ENCODE assay signal across 1 cellular context in the genomic region with DNA sequence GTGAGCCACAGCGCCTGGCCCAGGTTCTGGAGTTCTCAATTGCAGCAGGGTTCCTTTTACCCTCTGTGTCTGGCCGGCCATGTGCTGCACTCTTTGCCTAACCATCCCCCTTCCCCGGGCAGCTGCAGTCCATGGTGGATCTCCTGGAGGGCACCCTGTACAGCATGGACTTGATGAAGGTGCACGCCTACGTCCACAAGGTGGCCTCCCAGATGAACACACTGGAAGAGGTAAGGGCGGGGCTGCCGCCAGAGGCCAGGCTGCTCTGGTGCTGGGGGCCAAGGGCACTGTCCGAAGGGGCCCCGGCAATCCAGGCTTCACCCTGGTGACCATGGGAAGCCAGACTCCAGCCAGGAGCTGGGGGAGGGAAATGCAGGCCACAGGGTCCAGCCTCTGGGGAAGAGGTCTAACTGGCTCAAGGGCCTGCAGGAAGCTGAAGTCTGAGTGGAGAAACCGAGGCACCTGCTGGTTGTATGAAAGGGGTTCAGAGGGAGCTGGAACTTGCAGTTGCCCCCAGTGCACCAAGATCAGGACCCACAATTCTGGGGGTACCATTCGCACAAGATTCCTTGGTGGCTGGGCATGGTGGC.
TF ChIP-seq lines count a peak whose summit lies in the region.

No MANE protein-coding gene starts in this region.

TF ChIP-seq in HepG2, 621 proteins besides CTCF, POLR2A, EP300 and RAD21 (continued from another document and continues in another):
- TF ChIP-seq, protein P1, sequence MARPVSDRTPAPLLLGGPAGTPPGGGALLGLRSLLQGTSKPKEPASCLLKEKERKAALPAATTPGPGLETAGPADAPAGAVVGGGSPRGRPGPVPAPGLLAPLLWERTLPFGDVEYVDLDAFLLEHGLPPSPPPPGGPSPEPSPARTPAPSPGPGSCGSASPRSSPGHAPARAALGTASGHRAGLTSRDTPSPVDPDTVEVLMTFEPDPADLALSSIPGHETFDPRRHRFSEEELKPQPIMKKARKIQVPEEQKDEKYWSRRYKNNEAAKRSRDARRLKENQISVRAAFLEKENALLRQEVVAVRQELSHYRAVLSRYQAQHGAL (CRISPR knock-in tag; IDR thresholded peaks at IDR 0.05; ENCODE audit: not compliant biosample characterization), result no peak
- TF ChIP-seq ZNF563 (CRISPR knock-in tag; IDR thresholded peaks at IDR 0.05) (no peak), HNRNPH1 (optimal IDR thresholded peaks at IDR 0.05; ENCODE audit: low read depth, low read length) (no peak), HNRNPLL (IDR thresholded peaks at IDR 0.05; ENCODE audit: low read depth, low read length, poor library complexity, severe bottlenecking) (no peak), ZNF850 (CRISPR knock-in tag; conservative IDR thresholded peaks at IDR 0.05) (no peak), SATB2 (CRISPR knock-in tag; IDR thresholded peaks at IDR 0.05) (no peak), ONECUT2 (CRISPR knock-in tag; IDR thresholded peaks at IDR 0.05) (no peak), ZNF747 (CRISPR knock-in tag; IDR thresholded peaks at IDR 0.05; ENCODE audit: borderline replicate concordance) (no peak), FOXP1 (IDR thresholded peaks at IDR 0.05) (no peak), FOXP1 (CRISPR knock-in tag; IDR thresholded peaks at IDR 0.05) (no peak), AGO2 (optimal IDR thresholded peaks at IDR 0.05; ENCODE audit: low read depth, low read length) (no peak), TCF7 (IDR thresholded peaks at IDR 0.05; ENCODE audit: low read depth) (no peak), RARA (CRISPR knock-in tag; IDR thresholded peaks at IDR 0.05) (peak; percentile 42; the same call in 1 of the 2 replicates), SIX4 (CRISPR knock-in tag; IDR thresholded peaks at IDR 0.05) (no peak), TBP (CRISPR knock-in tag; IDR thresholded peaks at IDR 0.05) (no peak), ESRRA (CRISPR knock-in tag; IDR thresholded peaks at IDR 0.05; ENCODE audit: low read depth) (0 out of 2 replicates have a peak, but pooled peaks have one; percentile 64), ZNF367 (CRISPR knock-in tag; IDR thresholded peaks at IDR 0.05; ENCODE audit: borderline replicate concordance) (no peak), DR1 (CRISPR knock-in tag; IDR thresholded peaks at IDR 0.05) (no peak), ZNF546 (CRISPR knock-in tag; conservative IDR thresholded peaks at IDR 0.05) (no peak), ZNF44 (CRISPR knock-in tag; IDR thresholded peaks at IDR 0.05) (no peak), PAWR (CRISPR knock-in tag; IDR thresholded peaks at IDR 0.05; ENCODE audit: borderline replicate concordance) (no peak), ZNF530 (CRISPR knock-in tag; IDR thresholded peaks at IDR 0.05; ENCODE audit: low read depth) (no peak), YY1 (IDR thresholded peaks at IDR 0.05; ENCODE audit: insufficient read depth, insufficient replicate concordance, low read depth, low read length) (no peak), NFYB (CRISPR knock-in tag; IDR thresholded peaks at IDR 0.05) (no peak), ZNF879 (CRISPR knock-in tag; IDR thresholded peaks at IDR 0.05) (no peak), ZSCAN21 (CRISPR knock-in tag; IDR thresholded peaks at IDR 0.05; ENCODE audit: borderline replicate concordance) (peak; percentile 58; the same call in 1 of the 2 replicates), RFXANK (CRISPR knock-in tag; IDR thresholded peaks at IDR 0.05) (no peak), ZNF766 (CRISPR knock-in tag; IDR thresholded peaks at IDR 0.05; ENCODE audit: borderline replicate concordance) (0 out of 2 replicates have a peak, but pooled peaks have one; percentile 31), ZFP36L2 (CRISPR knock-in tag; IDR thresholded peaks at IDR 0.05) (no peak), GABPA (IDR thresholded peaks at IDR 0.05; ENCODE audit: low read depth, low read length) (no peak), GABPA (CRISPR knock-in tag; IDR thresholded peaks at IDR 0.05; ENCODE audit: low read depth) (no peak), KLF15 (CRISPR knock-in tag; IDR thresholded peaks at IDR 0.05; ENCODE audit: borderline replicate concordance) (no peak), ZBTB3 (CRISPR knock-in tag; IDR thresholded peaks at IDR 0.05; ENCODE audit: borderline replicate concordance, low read depth) (no peak)
- TF ChIP-seq, protein P2, sequence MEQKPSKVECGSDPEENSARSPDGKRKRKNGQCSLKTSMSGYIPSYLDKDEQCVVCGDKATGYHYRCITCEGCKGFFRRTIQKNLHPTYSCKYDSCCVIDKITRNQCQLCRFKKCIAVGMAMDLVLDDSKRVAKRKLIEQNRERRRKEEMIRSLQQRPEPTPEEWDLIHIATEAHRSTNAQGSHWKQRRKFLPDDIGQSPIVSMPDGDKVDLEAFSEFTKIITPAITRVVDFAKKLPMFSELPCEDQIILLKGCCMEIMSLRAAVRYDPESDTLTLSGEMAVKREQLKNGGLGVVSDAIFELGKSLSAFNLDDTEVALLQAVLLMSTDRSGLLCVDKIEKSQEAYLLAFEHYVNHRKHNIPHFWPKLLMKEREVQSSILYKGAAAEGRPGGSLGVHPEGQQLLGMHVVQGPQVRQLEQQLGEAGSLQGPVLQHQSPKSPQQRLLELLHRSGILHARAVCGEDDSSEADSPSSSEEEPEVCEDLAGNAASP (CRISPR knock-in tag; IDR thresholded peaks at IDR 0.05; ENCODE audit: borderline replicate concordance), result peak; percentile 62
- TF ChIP-seq, protein P3, sequence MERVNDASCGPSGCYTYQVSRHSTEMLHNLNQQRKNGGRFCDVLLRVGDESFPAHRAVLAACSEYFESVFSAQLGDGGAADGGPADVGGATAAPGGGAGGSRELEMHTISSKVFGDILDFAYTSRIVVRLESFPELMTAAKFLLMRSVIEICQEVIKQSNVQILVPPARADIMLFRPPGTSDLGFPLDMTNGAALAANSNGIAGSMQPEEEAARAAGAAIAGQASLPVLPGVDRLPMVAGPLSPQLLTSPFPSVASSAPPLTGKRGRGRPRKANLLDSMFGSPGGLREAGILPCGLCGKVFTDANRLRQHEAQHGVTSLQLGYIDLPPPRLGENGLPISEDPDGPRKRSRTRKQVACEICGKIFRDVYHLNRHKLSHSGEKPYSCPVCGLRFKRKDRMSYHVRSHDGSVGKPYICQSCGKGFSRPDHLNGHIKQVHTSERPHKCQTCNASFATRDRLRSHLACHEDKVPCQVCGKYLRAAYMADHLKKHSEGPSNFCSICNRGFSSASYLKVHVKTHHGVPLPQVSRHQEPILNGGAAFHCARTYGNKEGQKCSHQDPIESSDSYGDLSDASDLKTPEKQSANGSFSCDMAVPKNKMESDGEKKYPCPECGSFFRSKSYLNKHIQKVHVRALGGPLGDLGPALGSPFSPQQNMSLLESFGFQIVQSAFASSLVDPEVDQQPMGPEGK (CRISPR knock-in tag; IDR thresholded peaks at IDR 0.05), result peak; percentile 94
- TF ChIP-seq, protein P4, sequence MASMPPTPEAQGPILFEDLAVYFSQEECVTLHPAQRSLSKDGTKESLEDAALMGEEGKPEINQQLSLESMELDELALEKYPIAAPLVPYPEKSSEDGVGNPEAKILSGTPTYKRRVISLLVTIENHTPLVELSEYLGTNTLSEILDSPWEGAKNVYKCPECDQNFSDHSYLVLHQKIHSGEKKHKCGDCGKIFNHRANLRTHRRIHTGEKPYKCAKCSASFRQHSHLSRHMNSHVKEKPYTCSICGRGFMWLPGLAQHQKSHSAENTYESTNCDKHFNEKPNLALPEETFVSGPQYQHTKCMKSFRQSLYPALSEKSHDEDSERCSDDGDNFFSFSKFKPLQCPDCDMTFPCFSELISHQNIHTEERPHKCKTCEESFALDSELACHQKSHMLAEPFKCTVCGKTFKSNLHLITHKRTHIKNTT (CRISPR knock-in tag; IDR thresholded peaks at IDR 0.05), result no peak
- TF ChIP-seq, protein P5, sequence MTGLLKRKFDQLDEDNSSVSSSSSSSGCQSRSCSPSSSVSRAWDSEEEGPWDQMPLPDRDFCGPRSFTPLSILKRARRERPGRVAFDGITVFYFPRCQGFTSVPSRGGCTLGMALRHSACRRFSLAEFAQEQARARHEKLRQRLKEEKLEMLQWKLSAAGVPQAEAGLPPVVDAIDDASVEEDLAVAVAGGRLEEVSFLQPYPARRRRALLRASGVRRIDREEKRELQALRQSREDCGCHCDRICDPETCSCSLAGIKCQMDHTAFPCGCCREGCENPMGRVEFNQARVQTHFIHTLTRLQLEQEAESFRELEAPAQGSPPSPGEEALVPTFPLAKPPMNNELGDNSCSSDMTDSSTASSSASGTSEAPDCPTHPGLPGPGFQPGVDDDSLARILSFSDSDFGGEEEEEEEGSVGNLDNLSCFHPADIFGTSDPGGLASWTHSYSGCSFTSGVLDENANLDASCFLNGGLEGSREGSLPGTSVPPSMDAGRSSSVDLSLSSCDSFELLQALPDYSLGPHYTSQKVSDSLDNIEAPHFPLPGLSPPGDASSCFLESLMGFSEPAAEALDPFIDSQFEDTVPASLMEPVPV (CRISPR knock-in tag; IDR thresholded peaks at IDR 0.05), result no peak
- TF ChIP-seq, protein P6, sequence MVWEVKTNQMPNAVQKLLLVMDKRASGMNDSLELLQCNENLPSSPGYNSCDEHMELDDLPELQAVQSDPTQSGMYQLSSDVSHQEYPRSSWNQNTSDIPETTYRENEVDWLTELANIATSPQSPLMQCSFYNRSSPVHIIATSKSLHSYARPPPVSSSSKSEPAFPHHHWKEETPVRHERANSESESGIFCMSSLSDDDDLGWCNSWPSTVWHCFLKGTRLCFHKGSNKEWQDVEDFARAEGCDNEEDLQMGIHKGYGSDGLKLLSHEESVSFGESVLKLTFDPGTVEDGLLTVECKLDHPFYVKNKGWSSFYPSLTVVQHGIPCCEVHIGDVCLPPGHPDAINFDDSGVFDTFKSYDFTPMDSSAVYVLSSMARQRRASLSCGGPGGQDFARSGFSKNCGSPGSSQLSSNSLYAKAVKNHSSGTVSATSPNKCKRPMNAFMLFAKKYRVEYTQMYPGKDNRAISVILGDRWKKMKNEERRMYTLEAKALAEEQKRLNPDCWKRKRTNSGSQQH (CRISPR knock-in tag; IDR thresholded peaks at IDR 0.05; ENCODE audit: low read depth), result no peak
- TF ChIP-seq, protein P7, sequence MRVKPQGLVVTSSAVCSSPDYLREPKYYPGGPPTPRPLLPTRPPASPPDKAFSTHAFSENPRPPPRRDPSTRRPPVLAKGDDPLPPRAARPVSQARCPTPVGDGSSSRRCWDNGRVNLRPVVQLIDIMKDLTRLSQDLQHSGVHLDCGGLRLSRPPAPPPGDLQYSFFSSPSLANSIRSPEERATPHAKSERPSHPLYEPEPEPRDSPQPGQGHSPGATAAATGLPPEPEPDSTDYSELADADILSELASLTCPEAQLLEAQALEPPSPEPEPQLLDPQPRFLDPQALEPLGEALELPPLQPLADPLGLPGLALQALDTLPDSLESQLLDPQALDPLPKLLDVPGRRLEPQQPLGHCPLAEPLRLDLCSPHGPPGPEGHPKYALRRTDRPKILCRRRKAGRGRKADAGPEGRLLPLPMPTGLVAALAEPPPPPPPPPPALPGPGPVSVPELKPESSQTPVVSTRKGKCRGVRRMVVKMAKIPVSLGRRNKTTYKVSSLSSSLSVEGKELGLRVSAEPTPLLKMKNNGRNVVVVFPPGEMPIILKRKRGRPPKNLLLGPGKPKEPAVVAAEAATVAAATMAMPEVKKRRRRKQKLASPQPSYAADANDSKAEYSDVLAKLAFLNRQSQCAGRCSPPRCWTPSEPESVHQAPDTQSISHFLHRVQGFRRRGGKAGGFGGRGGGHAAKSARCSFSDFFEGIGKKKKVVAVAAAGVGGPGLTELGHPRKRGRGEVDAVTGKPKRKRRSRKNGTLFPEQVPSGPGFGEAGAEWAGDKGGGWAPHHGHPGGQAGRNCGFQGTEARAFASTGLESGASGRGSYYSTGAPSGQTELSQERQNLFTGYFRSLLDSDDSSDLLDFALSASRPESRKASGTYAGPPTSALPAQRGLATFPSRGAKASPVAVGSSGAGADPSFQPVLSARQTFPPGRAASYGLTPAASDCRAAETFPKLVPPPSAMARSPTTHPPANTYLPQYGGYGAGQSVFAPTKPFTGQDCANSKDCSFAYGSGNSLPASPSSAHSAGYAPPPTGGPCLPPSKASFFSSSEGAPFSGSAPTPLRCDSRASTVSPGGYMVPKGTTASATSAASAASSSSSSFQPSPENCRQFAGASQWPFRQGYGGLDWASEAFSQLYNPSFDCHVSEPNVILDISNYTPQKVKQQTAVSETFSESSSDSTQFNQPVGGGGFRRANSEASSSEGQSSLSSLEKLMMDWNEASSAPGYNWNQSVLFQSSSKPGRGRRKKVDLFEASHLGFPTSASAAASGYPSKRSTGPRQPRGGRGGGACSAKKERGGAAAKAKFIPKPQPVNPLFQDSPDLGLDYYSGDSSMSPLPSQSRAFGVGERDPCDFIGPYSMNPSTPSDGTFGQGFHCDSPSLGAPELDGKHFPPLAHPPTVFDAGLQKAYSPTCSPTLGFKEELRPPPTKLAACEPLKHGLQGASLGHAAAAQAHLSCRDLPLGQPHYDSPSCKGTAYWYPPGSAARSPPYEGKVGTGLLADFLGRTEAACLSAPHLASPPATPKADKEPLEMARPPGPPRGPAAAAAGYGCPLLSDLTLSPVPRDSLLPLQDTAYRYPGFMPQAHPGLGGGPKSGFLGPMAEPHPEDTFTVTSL (CRISPR knock-in tag; IDR thresholded peaks at IDR 0.05; ENCODE audit: borderline replicate concordance), result no peak
- TF ChIP-seq, protein P8, sequence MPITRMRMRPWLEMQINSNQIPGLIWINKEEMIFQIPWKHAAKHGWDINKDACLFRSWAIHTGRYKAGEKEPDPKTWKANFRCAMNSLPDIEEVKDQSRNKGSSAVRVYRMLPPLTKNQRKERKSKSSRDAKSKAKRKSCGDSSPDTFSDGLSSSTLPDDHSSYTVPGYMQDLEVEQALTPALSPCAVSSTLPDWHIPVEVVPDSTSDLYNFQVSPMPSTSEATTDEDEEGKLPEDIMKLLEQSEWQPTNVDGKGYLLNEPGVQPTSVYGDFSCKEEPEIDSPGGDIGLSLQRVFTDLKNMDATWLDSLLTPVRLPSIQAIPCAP (CRISPR knock-in tag; IDR thresholded peaks at IDR 0.05; ENCODE audit: low read depth), result no peak
